Comparison of ENCODE assay signal across 12 cellular contexts in the genomic region with DNA sequence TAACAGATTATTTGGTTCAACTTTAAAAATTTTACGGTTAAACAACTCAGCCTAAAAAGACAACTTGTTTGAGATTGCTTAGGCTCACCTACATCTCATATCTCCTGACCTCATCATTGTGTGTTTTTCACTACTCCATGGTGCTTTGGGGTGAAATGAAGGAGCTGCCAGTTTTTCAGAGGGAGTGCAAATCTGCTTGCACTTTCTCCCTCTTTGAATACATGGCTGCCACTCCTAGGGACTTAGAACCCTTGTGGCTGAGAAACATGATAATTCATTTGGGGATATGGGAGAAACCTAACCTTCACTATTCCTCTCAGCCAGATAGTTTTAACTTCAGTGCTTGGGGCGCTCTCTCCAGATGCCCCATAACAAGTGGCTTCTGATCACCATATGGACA. TPM values are rescaled to one million over a fixed set of nuclear protein-coding genes. Genes with fewer than 3 reads are reported as not detected.
DNase-seq lines count a peak whose midpoint lies in the region; ATAC-seq and TF ChIP-seq lines count a peak whose summit lies in the region.
"Had no signal": no experiment of that assay in that cellular context is flagged by ENCODE, and none has a peak within 500 bp of the region (broad histone marks: within the 10 kb centered on the region; RNA-seq: fewer than 3 reads in every experiment).

No MANE protein-coding gene starts in this region.

- no peak overlapping the region for H3K4me3 ChIP-seq in OCI-LY1 (ENCODE audit: low read depth, low read length, poor library complexity, severe bottlenecking)
- H3K4me3 ChIP-seq: psoas muscle had no signal

- no peaks in the 10 kb centered on the region for H3K9me3 Mint-ChIP-seq in activated naive CD4-positive, alpha-beta T cell treated with anti-CD3 and anti-CD28 coated beads, Interleukin-2, amount 10 ng/mL, durations not matched to agents 7 days and 5 days
- H3K9me3 Mint-ChIP-seq in endothelial cell (ENCODE audit: unreplicated experiment), result no peaks in the 10 kb centered on the region
- no peaks in the 10 kb centered on the region for H3K9me3 Mint-ChIP-seq in stimulated activated memory B cell treated with anti-CD40 and anti-IgM and Interleukin-4, amounts not matched to agents 10 μg/mL and 1 μg/mL and 100 μg/mL, for 72 hours

- peaks cover 40% of the 10 kb centered on the region for H3K79me2 ChIP-seq in OCI-LY1 (ENCODE audit: insufficient read depth, low read length)

- H3K36me3 Mint-ChIP-seq in activated naive CD4-positive, alpha-beta T cell treated with anti-CD3 and anti-CD28 coated beads, Interleukin-2, amount 10 ng/mL, durations not matched to agents 7 days and 5 days, result peaks cover 12% of the 10 kb centered on the region
- peaks cover 7% of the 10 kb centered on the region for H3K36me3 Mint-ChIP-seq in endothelial cell (ENCODE audit: low read depth, unreplicated experiment)
- peaks cover 5% of the 10 kb centered on the region for H3K36me3 Mint-ChIP-seq in stimulated activated memory B cell treated with anti-CD40 and anti-IgM and Interleukin-4, amounts not matched to agents 10 μg/mL and 1 μg/mL and 100 μg/mL, for 72 hours

- no peaks in the 10 kb centered on the region for H3F3A ChIP-seq in OCI-LY1 (ENCODE audit: insufficient read depth, low read length)

- no peaks in the 10 kb centered on the region for H4K20me1 ChIP-seq in OCI-LY1 (ENCODE audit: insufficient read depth, low read length)

- DNase-seq in activated naive CD4-positive, alpha-beta T cell treated with anti-CD3 and anti-CD28 coated beads, Interleukin-2, amount 10 ng/mL, durations not matched to agents 7 days and 5 days, result no peak
- DNase-seq in activated naive CD4-positive, alpha-beta T cell treated with anti-CD3 and anti-CD28 coated beads, Interleukin-2, amount 50 U/mL, for 16 hours, result no peak
- DNase-seq in endothelial cell (ENCODE audit: low spot score), result no peak
- no peak for DNase-seq in SW480 (ENCODE audit: low spot score)
- no peak for DNase-seq in cerebellum (ENCODE audit: low spot score)
- no peak for DNase-seq in NCI-H1417 (lab: John Stamatoyannopoulos, UW)
- DNase-seq: GF-D8, lower lobe of right lung, NCI-H2107, psoas muscle had no signal

- peaks cover 45% of the 10 kb centered on the region for H3K4me1 ChIP-seq in OCI-LY1 (ENCODE audit: insufficient read depth, low read length, severe bottlenecking)

- TF ChIP-seq CTCF in OCI-LY1 (IDR thresholded peaks at IDR 0.05; ENCODE audit: low read length) (no peak), endothelial cell (IDR thresholded peaks at IDR 0.05; ENCODE audit: unreplicated experiment) (no peak)

- H3K36me3 ChIP-seq in OCI-LY1 (ENCODE audit: insufficient read depth, low read length), result no peaks in the 10 kb centered on the region
- H3K36me3 ChIP-seq: lower lobe of right lung had no signal

- peak overlapping the region; percentile 88; the same call in 1 of the 2 replicates for H3K4me2 ChIP-seq in OCI-LY1 (ENCODE audit: low read length)

- peak overlapping the region; percentile 5; the same call in 1 of the 2 replicates for H3K9ac ChIP-seq in OCI-LY1 (ENCODE audit: low read length)

- peaks cover 32% of the 10 kb centered on the region for H3K4me1 Mint-ChIP-seq in activated naive CD4-positive, alpha-beta T cell treated with anti-CD3 and anti-CD28 coated beads, Interleukin-2, amount 10 ng/mL, durations not matched to agents 7 days and 5 days
- H3K4me1 Mint-ChIP-seq in endothelial cell (ENCODE audit: unreplicated experiment), result peaks cover 42% of the 10 kb centered on the region
- peaks cover 54% of the 10 kb centered on the region for H3K4me1 Mint-ChIP-seq in stimulated activated memory B cell treated with anti-CD40 and anti-IgM and Interleukin-4, amounts not matched to agents 10 μg/mL and 1 μg/mL and 100 μg/mL, for 72 hours

- H3K4me3 Mint-ChIP-seq in activated naive CD4-positive, alpha-beta T cell treated with anti-CD3 and anti-CD28 coated beads, Interleukin-2, amount 10 ng/mL, durations not matched to agents 7 days and 5 days, result peak overlapping the region; percentile 96
- H3K4me3 Mint-ChIP-seq in endothelial cell (ENCODE audit: unreplicated experiment), result peak overlapping the region; percentile 72
- no peak overlapping the region for H3K4me3 Mint-ChIP-seq in stimulated activated memory B cell treated with anti-CD40 and anti-IgM and Interleukin-4, amounts not matched to agents 10 μg/mL and 1 μg/mL and 100 μg/mL, for 72 hours

- CTCF ChIA-PET in activated naive CD4-positive, alpha-beta T cell treated with anti-CD3 and anti-CD28 coated beads, Interleukin-2, amount 10 ng/mL, durations not matched to agents 7 days and 5 days (lab: Charles Lee), result interaction anchor here (1.7 kb wide), 1 partner anchor 64 kb away, joined by 4 read pairs; no protein-coding TSS in a partner anchor

- no peaks in the 10 kb centered on the region for H3K9me3 ChIP-seq in OCI-LY1 (ENCODE audit: low read length)
- H3K9me3 ChIP-seq: lower lobe of right lung, psoas muscle had no signal

- no peak for ATAC-seq in stimulated activated memory B cell treated with anti-CD40 and anti-IgM and Interleukin-4, amounts not matched to agents 10 μg/mL and 1 μg/mL and 100 μg/mL, for 72 hours
- ATAC-seq: lower lobe of right lung, psoas muscle had no signal

- H3K9me2 ChIP-seq in OCI-LY1 (ENCODE audit: low read depth, low read length), result no peaks in the 10 kb centered on the region

- H3K27ac ChIP-seq in OCI-LY1 (ENCODE audit: low read depth, low read length, poor library complexity, severe bottlenecking), result peak overlapping the region; percentile 73
- H3K27ac ChIP-seq: lower lobe of right lung, psoas muscle had no signal

- H3K27ac Mint-ChIP-seq in activated naive CD4-positive, alpha-beta T cell treated with anti-CD3 and anti-CD28 coated beads, Interleukin-2, amount 10 ng/mL, durations not matched to agents 7 days and 5 days, result peak overlapping the region; percentile 99
- H3K27ac Mint-ChIP-seq in endothelial cell (ENCODE audit: unreplicated experiment), result no peak overlapping the region
- H3K27ac Mint-ChIP-seq in stimulated activated memory B cell treated with anti-CD40 and anti-IgM and Interleukin-4, amounts not matched to agents 10 μg/mL and 1 μg/mL and 100 μg/mL, for 72 hours, result peak overlapping the region; percentile 98

- H2AFZ ChIP-seq in OCI-LY1 (ENCODE audit: low read length), result no peak overlapping the region

- peaks cover 2% of the 10 kb centered on the region for H3K27me3 Mint-ChIP-seq in activated naive CD4-positive, alpha-beta T cell treated with anti-CD3 and anti-CD28 coated beads, Interleukin-2, amount 10 ng/mL, durations not matched to agents 7 days and 5 days
- peaks cover 3% of the 10 kb centered on the region for H3K27me3 Mint-ChIP-seq in endothelial cell (ENCODE audit: unreplicated experiment)
- H3K27me3 Mint-ChIP-seq in stimulated activated memory B cell treated with anti-CD40 and anti-IgM and Interleukin-4, amounts not matched to agents 10 μg/mL and 1 μg/mL and 100 μg/mL, for 72 hours, result no peaks in the 10 kb centered on the region

- H3K27me3 ChIP-seq in OCI-LY1 (ENCODE audit: insufficient read depth, low read length), result no peaks in the 10 kb centered on the region

RNA-seq across cellular contexts. Expression of gene CCSER2, which starts 2.7 kb away (rescaled TPM):
- total RNA-seq in endothelial cell (ENCODE audit: unreplicated experiment) (80.2 TPM), cerebellum (118 TPM)
